In the genomic region with DNA sequence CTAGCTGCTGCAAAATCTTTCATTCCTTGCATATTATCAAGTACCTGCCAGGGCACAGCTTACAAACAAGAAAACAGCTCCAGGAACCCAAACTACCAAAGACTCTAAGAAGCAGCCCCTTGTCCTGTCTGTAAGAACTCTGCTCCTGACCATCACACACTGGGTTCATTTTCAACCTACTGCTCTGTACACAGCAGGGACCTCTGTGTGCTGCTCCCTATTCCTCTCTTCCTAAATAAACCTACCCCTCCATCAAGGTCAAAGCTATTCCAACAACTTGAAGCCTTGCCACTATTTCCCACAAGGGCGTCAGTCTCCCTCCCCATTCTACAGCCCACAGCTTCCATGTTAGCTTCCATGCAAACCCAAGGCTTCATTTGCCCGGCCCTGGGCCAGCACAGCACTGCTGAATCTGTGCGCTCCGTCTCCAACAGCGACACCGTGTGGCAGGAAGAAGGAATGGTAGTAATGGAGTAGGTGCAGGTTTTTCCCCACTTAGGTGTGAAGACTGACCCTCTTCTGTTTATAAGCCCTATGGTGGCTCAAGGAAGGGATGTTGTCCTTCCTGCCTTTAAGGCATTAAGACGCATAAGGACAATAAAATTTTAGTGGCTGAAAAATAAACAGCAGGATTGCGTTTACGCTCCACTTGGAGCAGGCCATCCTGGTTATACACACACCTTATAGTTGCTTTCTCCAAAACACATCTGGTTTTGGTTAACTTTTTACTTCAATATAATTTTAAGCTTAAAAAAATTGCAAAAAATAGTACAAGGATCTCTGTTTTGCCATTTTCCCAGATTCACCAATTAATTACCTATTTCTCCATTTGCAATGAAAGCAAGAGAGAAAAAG, we compare ENCODE assay signal across 9 cellular contexts.
DNase-seq lines count a peak whose midpoint lies in the region; ATAC-seq and TF ChIP-seq lines count a peak whose summit lies in the region.
"Had no signal": no experiment of that assay in that cellular context is flagged by ENCODE, and none has a peak within 500 bp of the region (broad histone marks: within the 10 kb centered on the region; RNA-seq: fewer than 3 reads in every experiment).

No MANE protein-coding gene starts in this region.

- ATAC-seq in HG02759 (IDR thresholded peaks at IDR 0.05; ENCODE audit: unreplicated experiment) (peak; percentile 85), GM21515 (IDR thresholded peaks at IDR 0.05; ENCODE audit: unreplicated experiment) (no peak), GM21447 (IDR thresholded peaks at IDR 0.05; ENCODE audit: unreplicated experiment) (no peak)

- peak; percentile 78 for TF ChIP-seq CTCF in astrocyte of the cerebellum (IDR thresholded peaks at IDR 0.05; ENCODE audit: low read depth, low read length, missing control alignments)

- in situ Hi-C loops in astrocyte of the cerebellum (cut with HindIII; ENCODE audit: low sequenced_read_pairs), result no loop called here

- H3K4me3 ChIP-seq in astrocyte of the cerebellum (ENCODE audit: low read depth, low read length), result no peak overlapping the region

- DNase-seq in GDM1 (lab: John Stamatoyannopoulos, UW), result peak; percentile 60
- peak; percentile 54 for DNase-seq in NOMO-1 treated with DMSO at 0.1 percent for 48 hours (lab: John Stamatoyannopoulos, UW; ENCODE audit: unreplicated experiment)
- no peak for DNase-seq in astrocyte of the cerebellum (ENCODE audit: low read depth)
- peak; percentile 53 for DNase-seq in iPS DF 4.7 (ENCODE audit: extremely low read depth, low spot score)
- DNase-seq in stimulated activated CD4-positive, alpha-beta T cell treated with anti-CD3 and anti-CD28 coated beads, Interleukin-2, amount 100 ng/mL, for 24 hours, result peak; percentile 21 to 45
- DNase-seq: activated T-cell treated with anti-CD3 and anti-CD28 coated beads, Interleukin-2, amount 50 U/mL, for 4 hours had no signal
